In the genomic region with DNA sequence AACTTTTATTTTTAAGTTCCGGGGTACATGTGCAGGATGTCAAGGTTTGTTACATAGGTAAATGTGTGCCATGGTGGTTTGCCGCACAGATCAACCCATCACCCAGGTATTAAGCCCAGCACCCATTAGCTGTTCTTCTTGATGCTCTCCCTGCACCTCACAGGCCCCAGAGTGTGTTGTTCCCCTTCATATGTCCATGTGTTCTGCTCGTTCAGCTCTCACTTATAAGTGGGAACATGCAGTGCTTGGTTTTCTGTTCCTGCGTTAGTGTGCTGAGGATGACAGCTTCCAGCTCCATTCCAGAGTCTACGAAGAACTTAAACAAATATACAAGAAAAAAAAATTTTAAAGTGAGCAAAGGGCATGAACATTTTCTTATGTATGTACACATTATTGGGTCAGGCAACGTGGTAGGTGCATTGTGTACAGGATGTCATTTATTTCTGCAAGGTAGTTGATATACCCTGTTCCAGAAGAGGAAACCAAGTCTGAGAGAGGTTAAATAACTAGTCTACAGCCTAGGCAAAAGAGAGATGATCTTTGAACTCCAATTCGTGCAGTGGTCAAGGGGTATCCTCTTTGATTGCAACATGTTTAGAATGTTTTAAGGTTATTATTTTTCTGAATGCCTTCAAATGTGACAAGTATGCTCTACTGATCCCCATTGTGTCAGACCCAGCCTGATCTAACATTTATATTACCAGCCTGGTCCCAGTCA, we compare ENCODE assay signal across 1 cellular context.
TF ChIP-seq lines count a peak whose summit lies in the region.

No MANE protein-coding gene starts in this region.

TF ChIP-seq in H1, 55 proteins besides CTCF, POLR2A, EP300 and RAD21 (continued from another document):
- no peak for TF ChIP-seq PHF8 (conservative IDR thresholded peaks at IDR 0.05; ENCODE audit: low read depth, low read length)
- TF ChIP-seq ZNF274 (IDR thresholded peaks at IDR 0.05; ENCODE audit: borderline replicate concordance, extremely low read depth, low read length), result no peak
- no peak for TF ChIP-seq KDM5A (IDR thresholded peaks at IDR 0.05; ENCODE audit: low read length)
